21 cellular contexts compared by ENCODE assay signal in the genomic region with DNA sequence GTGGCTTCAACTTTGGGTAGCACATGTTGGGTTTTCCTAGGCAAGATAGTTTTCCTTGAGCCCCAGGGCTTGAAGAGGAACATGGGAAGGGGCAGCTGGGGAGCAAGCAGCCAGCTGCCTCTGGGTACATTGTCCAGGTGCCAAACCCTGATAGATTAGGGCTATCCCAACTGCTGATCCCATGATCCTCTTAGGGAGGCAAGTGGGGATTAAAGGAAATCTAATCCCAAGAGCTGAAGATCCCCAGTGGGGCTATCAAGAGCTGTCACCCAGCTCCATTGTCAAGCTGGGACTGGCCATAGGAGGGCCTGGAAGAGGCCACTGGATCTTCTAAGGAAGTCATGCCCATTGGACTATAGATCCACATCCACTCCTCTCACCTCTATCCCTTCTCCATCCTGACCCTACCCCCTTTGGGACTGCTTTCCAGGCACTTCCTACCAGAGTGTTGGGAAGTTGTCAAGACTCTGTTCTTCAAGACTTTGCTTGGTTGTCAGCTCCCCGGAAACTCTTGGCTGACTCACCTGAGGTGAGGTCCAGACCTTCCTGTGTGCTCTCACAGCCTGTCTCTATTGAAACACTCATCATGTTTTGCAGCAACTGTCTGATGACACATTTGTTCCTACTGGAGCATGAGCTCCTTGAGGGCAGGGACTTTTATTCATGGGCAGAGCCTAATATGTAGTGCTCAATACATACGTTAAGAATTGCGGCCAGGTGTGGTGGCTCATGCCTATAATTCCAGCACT. TPM values are rescaled to one million over a fixed set of nuclear protein-coding genes. Genes with fewer than 3 reads are reported as not detected.
A peak's percentile ranks its signal among the peaks of the same experiment; 100 is the strongest.
DNase-seq lines count a peak whose midpoint lies in the region; ATAC-seq and TF ChIP-seq lines count a peak whose summit lies in the region.
"Had no signal": no experiment of that assay in that cellular context is flagged by ENCODE, and none has a peak within 500 bp of the region (broad histone marks: within the 10 kb centered on the region; RNA-seq: fewer than 3 reads in every experiment).

No MANE protein-coding gene starts in this region.

- no peak overlapping the region for H3K27ac Mint-ChIP-seq in activated naive CD4-positive, alpha-beta T cell treated with anti-CD3 and anti-CD28 coated beads, Interleukin-2, amount 10 ng/mL, durations not matched to agents 7 days and 5 days
- peak overlapping the region; percentile 17 for H3K27ac Mint-ChIP-seq in activated naive CD8-positive, alpha-beta T cell
- peak overlapping the region in 1 of 2 donors; percentile 9 for H3K27ac Mint-ChIP-seq in stimulated activated naive CD8-positive, alpha-beta T cell treated with anti-CD3 and anti-CD28 coated beads, Interleukin-15, amount 100 ng/mL, for 72 hours
- H3K27ac Mint-ChIP-seq: endodermal cell; HFFc6; naive thymus-derived CD8-positive, alpha-beta T cell had no signal

- no peaks in the 10 kb centered on the region for H3K9me3 Mint-ChIP-seq in activated naive CD4-positive, alpha-beta T cell treated with anti-CD3 and anti-CD28 coated beads, Interleukin-2, amount 10 ng/mL, durations not matched to agents 7 days and 5 days
- no peaks in the 10 kb centered on the region for H3K9me3 Mint-ChIP-seq in activated naive CD8-positive, alpha-beta T cell (ENCODE audit: low read depth)
- H3K9me3 Mint-ChIP-seq in stimulated activated naive CD8-positive, alpha-beta T cell treated with anti-CD3 and anti-CD28 coated beads, Interleukin-15, amount 100 ng/mL, for 72 hours, result no peaks in the 10 kb centered on the region
- H3K9me3 Mint-ChIP-seq: endodermal cell, HFFc6 had no signal

- TF ChIP-seq CTCF in left ventricle myocardium inferior (IDR thresholded peaks at IDR 0.05; ENCODE audit: borderline replicate concordance), result no peak

- no peak overlapping the region for H3K4me3 ChIP-seq in left ventricle myocardium inferior
- H3K4me3 ChIP-seq: ascending aorta, prostate gland, SJCRH30 had no signal

- CTCF ChIA-PET in activated naive CD4-positive, alpha-beta T cell treated with anti-CD3 and anti-CD28 coated beads, Interleukin-2, amount 10 ng/mL, durations not matched to agents 7 days and 5 days (lab: Charles Lee), result interaction anchor here (2.3 to 2.8 kb wide), 2 partner anchors 28 to 359 kb away, joined by 8 to 21 read pairs; no protein-coding TSS in a partner anchor

- peak; percentile 34 for DNase-seq in activated naive CD4-positive, alpha-beta T cell treated with Interleukin-2 at 50 U/mL for 16 hours
- no peak for DNase-seq in activated naive CD4-positive, alpha-beta T cell treated with anti-CD3 and anti-CD28 coated beads, Interleukin-2, amount 10 ng/mL, durations not matched to agents 7 days and 5 days
- DNase-seq in NCI-H524 (lab: John Stamatoyannopoulos, UW) (peak; percentile 94 to 99), ecto neural progenitor cell (ENCODE audit: low spot score) (no peak), left ventricle myocardium inferior (no peak)
- peak in 1 of 2 donors; percentile 31 for DNase-seq in stimulated activated naive CD8-positive, alpha-beta T cell treated with anti-CD3 and anti-CD28 coated beads, Interleukin-15, amount 100 ng/mL, for 72 hours
- DNase-seq: activated CD4-positive, CD25-positive, alpha-beta regulatory T cell; EL; endodermal cell; HFFc6; hippocampal formation; kidney; mesenchymal stem cell; naive thymus-derived CD8-positive, alpha-beta T cell; NCI-H1436 treated with DMSO at 0.1 percent for 48 hours; SJCRH30; T-helper 2 cell had no signal

- H3K4me3 Mint-ChIP-seq in activated naive CD4-positive, alpha-beta T cell treated with anti-CD3 and anti-CD28 coated beads, Interleukin-2, amount 10 ng/mL, durations not matched to agents 7 days and 5 days, result no peak overlapping the region
- H3K4me3 Mint-ChIP-seq in activated naive CD8-positive, alpha-beta T cell, result no peak overlapping the region
- H3K4me3 Mint-ChIP-seq in stimulated activated naive CD8-positive, alpha-beta T cell treated with anti-CD3 and anti-CD28 coated beads, Interleukin-15, amount 100 ng/mL, for 72 hours, result no peak overlapping the region
- H3K4me3 Mint-ChIP-seq: endodermal cell; HFFc6; naive thymus-derived CD8-positive, alpha-beta T cell had no signal

- H3K36me3 Mint-ChIP-seq in activated naive CD4-positive, alpha-beta T cell treated with anti-CD3 and anti-CD28 coated beads, Interleukin-2, amount 10 ng/mL, durations not matched to agents 7 days and 5 days, result peaks cover 3% of the 10 kb centered on the region
- H3K36me3 Mint-ChIP-seq in activated naive CD8-positive, alpha-beta T cell, result peaks cover 15% of the 10 kb centered on the region

- peaks cover 26% of the 10 kb centered on the region for H3K27me3 ChIP-seq in left ventricle myocardium inferior (ENCODE audit: low read depth)
- H3K27me3 ChIP-seq: ascending aorta, SJCRH30 had no signal

- peaks cover 14% of the 10 kb centered on the region for H3K4me1 ChIP-seq in left ventricle myocardium inferior
- H3K4me1 ChIP-seq: prostate gland, SJCRH30 had no signal

- no peak overlapping the region for H3K27ac ChIP-seq in left ventricle myocardium inferior (replicated peaks)
- H3K27ac ChIP-seq: ascending aorta, prostate gland, SJCRH30 had no signal

- no peaks in the 10 kb centered on the region for H3K9me3 ChIP-seq in left ventricle myocardium inferior (replicated peaks)
- H3K9me3 ChIP-seq: ascending aorta, prostate gland, SJCRH30 had no signal

- intact Hi-C loops in left ventricle myocardium inferior (cut with micrococcal nuclease), result no loop called here

- H3K4me1 Mint-ChIP-seq in activated naive CD4-positive, alpha-beta T cell treated with anti-CD3 and anti-CD28 coated beads, Interleukin-2, amount 10 ng/mL, durations not matched to agents 7 days and 5 days, result peaks cover 16% of the 10 kb centered on the region
- H3K4me1 Mint-ChIP-seq in activated naive CD8-positive, alpha-beta T cell (ENCODE audit: low read depth), result peaks cover 12% of the 10 kb centered on the region
- peaks cover 18% of the 10 kb centered on the region for H3K4me1 Mint-ChIP-seq in stimulated activated naive CD8-positive, alpha-beta T cell treated with anti-CD3 and anti-CD28 coated beads, Interleukin-15, amount 100 ng/mL, for 72 hours

- H3K36me3 ChIP-seq in left ventricle myocardium inferior, result no peaks in the 10 kb centered on the region
- H3K36me3 ChIP-seq: ascending aorta, prostate gland, SJCRH30 had no signal

- peak; percentile 61 for ATAC-seq in stimulated activated naive CD8-positive, alpha-beta T cell treated with anti-CD3 and anti-CD28 coated beads, Interleukin-15, amount 100 ng/mL, for 72 hours
- ATAC-seq in HG02623 (IDR thresholded peaks at IDR 0.05; ENCODE audit: unreplicated experiment), result no peak
- ATAC-seq: naive thymus-derived CD8-positive, alpha-beta T cell had no signal

- H3K27me3 Mint-ChIP-seq in activated naive CD4-positive, alpha-beta T cell treated with anti-CD3 and anti-CD28 coated beads, Interleukin-2, amount 10 ng/mL, durations not matched to agents 7 days and 5 days, result peaks cover 30% of the 10 kb centered on the region
- H3K27me3 Mint-ChIP-seq in activated naive CD8-positive, alpha-beta T cell, result peaks cover 2% of the 10 kb centered on the region
- H3K27me3 Mint-ChIP-seq in stimulated activated naive CD8-positive, alpha-beta T cell treated with anti-CD3 and anti-CD28 coated beads, Interleukin-15, amount 100 ng/mL, for 72 hours, result peaks cover 21% of the 10 kb centered on the region

RNA-seq across cellular contexts. Expression of gene CAMK2N2, which starts 5.9 kb away (rescaled TPM):
- 0.16 TPM for total RNA-seq in left ventricle myocardium inferior
- total RNA-seq: ascending aorta; naive thymus-derived CD8-positive, alpha-beta T cell had no signal

RNA-seq across cellular contexts. Expression of gene EEF1AKMT4, which starts 6.0 kb away (rescaled TPM):
- total RNA-seq in left ventricle myocardium inferior, result 1.6 TPM

RNA-seq across cellular contexts. Expression of gene ALG3, which starts 6.7 kb away (rescaled TPM):
- 16.1 TPM for total RNA-seq in left ventricle myocardium inferior

RNA-seq across cellular contexts. Expression of gene ECE2, which starts 20.4 kb away (rescaled TPM):
- total RNA-seq in left ventricle myocardium inferior, result not detected
- total RNA-seq: ascending aorta; endodermal cell; HFFc6; kidney; naive thymus-derived CD8-positive, alpha-beta T cell; SJCRH30 had no signal

RNA-seq across cellular contexts. Expression of gene VWA5B2, which starts 26.1 kb away (rescaled TPM):
- total RNA-seq in left ventricle myocardium inferior, result not detected
- total RNA-seq: HFFc6 had no signal

Comparison
In these comparisons a context has a peak if more than half of its experiments do, and no peak if none do; other contexts are left out.
1. DNase-seq: peak in activated naive CD4-positive, alpha-beta T cell treated with Interleukin-2 at 50 U/mL for 16 hours (single experiment) and NCI-H524 (2 of 2); none in activated naive CD4-positive, alpha-beta T cell treated with anti-CD3 and anti-CD28 coated beads, Interleukin-2, amount 10 ng/mL, durations not matched to agents 7 days and 5 days (single experiment), ecto neural progenitor cell (single experiment) and left ventricle myocardium inferior (single experiment).